22 cellular contexts compared by ENCODE assay signal in genomic region chr12:57984629-57985151, GRCh38. TPM values are rescaled to one million over a fixed set of nuclear protein-coding genes. Genes with fewer than 3 reads are reported as not detected.
A peak's percentile ranks its signal among the peaks of the same experiment; 100 is the strongest.
DNase-seq lines count a peak whose midpoint lies in the region; ATAC-seq, FAIRE-seq and TF ChIP-seq lines count a peak whose summit lies in the region.
"Had no signal": no experiment of that assay in that cellular context is flagged by ENCODE, and none has a peak within 500 bp of the region (broad histone marks: within the 10 kb centered on the region; RNA-seq: fewer than 3 reads in every experiment).

No MANE protein-coding gene starts in this region.

- no peak for ATAC-seq in HepG2
- ATAC-seq: A549 had no signal

- H3K79me2 ChIP-seq in HepG2 (ENCODE audit: insufficient read depth, low read length): no peaks in the 10 kb centered on the region

- H2BK12ac ChIP-seq in mesenchymal stem cell (ENCODE audit: low read length in 2 of 2): no peak overlapping the region
- H2BK12ac ChIP-seq in neuronal stem cell (ENCODE audit: low read length): no peak overlapping the region

- CTCF ChIA-PET in HepG2 (lab: Yijun Ruan, JAX; ENCODE audit: low intra/inter-chr PET ratio, low total read pairs): no interaction called here

- H3K4me3 ChIP-seq in HL-60 (replicated peaks; ENCODE audit: insufficient read depth, low read length) (no peak overlapping the region), mesenchymal stem cell (ENCODE audit: insufficient read depth in 1 of 2, low read depth in 1 of 2, low read length in 2 of 2) (no peak overlapping the region), neuronal stem cell (ENCODE audit: low read length in 2 of 2) (no peak overlapping the region), HepG2 (replicated peaks in 1 of 3; ENCODE audit: insufficient read depth in 1 of 3, low read depth in 2 of 3, low read length in 3 of 3) (no peak overlapping the region)
- H3K4me3 ChIP-seq: A549, HAP-1 had no signal

- H3K18ac ChIP-seq in mesenchymal stem cell (ENCODE audit: low read depth in 1 of 2, low read length in 2 of 2) (no peak overlapping the region), neuronal stem cell (ENCODE audit: low read length) (peak overlapping the region; percentile 65)

- no peak for TF ChIP-seq RAD21 in HepG2 (CRISPR knock-in tag; IDR thresholded peaks at IDR 0.05)

- no peak overlapping the region for H2AFZ ChIP-seq in mesenchymal stem cell (ENCODE audit: low read depth, low read length)
- no peak overlapping the region for H2AFZ ChIP-seq in neuronal stem cell (ENCODE audit: low read length)
- no peak overlapping the region for H2AFZ ChIP-seq in HepG2 (ENCODE audit: low read length)

- no peak for TF ChIP-seq EP300 in HepG2 (IDR thresholded peaks at IDR 0.05; ENCODE audit: low read depth in 2 of 2, low read length in 2 of 2)
- no peak for TF ChIP-seq EP300 in HepG2 (CRISPR knock-in tag; IDR thresholded peaks at IDR 0.05; ENCODE audit: borderline replicate concordance)

- H4K8ac ChIP-seq in mesenchymal stem cell (ENCODE audit: low read length) (no peak overlapping the region), neuronal stem cell (ENCODE audit: low read depth, low read length) (no peak overlapping the region)

- H3K23ac ChIP-seq in mesenchymal stem cell (ENCODE audit: low read length in 2 of 2): no peak overlapping the region
- no peak overlapping the region for H3K23ac ChIP-seq in neuronal stem cell (ENCODE audit: low read depth, low read length, poor library complexity)

- H3K9ac ChIP-seq in mesenchymal stem cell (ENCODE audit: low read length) (no peak overlapping the region), neuronal stem cell (ENCODE audit: low read depth, low read length, poor library complexity) (peak overlapping the region; percentile 0), HepG2 (ENCODE audit: insufficient read depth, low read depth, low read length) (no peak overlapping the region)

- no peak for TF ChIP-seq POLR2A in HepG2 (IDR thresholded peaks at IDR 0.05; ENCODE audit: insufficient read depth in 1 of 2, low read depth in 2 of 2, low read length in 2 of 2)

- H4K91ac ChIP-seq in mesenchymal stem cell (ENCODE audit: low read length) (no peak overlapping the region), neuronal stem cell (ENCODE audit: low read depth, low read length, poor library complexity) (no peak overlapping the region)

- no TSS peak for BruUV-seq in HepG2 (replicated peaks; lab: Mats Ljungman, UMichigan)

- H3K27me3 ChIP-seq in HL-60 (ENCODE audit: insufficient read depth, poor library complexity, severe bottlenecking) (no peaks in the 10 kb centered on the region), mesenchymal stem cell (ENCODE audit: control insufficient read depth in 1 of 2, insufficient read depth in 1 of 2, low read length in 2 of 2) (peaks cover 0 to 3% of the 10 kb centered on the region in 2 experiments), neuronal stem cell (ENCODE audit: control insufficient read depth in 3 of 3, insufficient read depth in 3 of 3, low read depth in 1 of 3, low read length in 3 of 3) (no peaks in the 10 kb centered on the region), HepG2 (ENCODE audit: control insufficient read depth in 1 of 2, insufficient read depth in 2 of 2, low read length in 2 of 2) (peaks cover 0 to 8% of the 10 kb centered on the region in 2 experiments; a peak in 1 of 5 replicates)

- 95% methylated on average over 15 of the region's 16 CpGs for WGBS in mesenchymal stem cell
- WGBS in neuronal stem cell (ENCODE audit: extremely low coverage in 2 of 2, insufficient read length in 2 of 2, insufficient replicate concordance in 1 of 2), 2 donors: no CpG with 5 or more reads among the region's 16 CpGs
- WGBS in HepG2 (ENCODE audit: low lambda C conversion rate): 22% methylated on average over 13 of the region's 16 CpGs

- H3K9me3 ChIP-seq in mesenchymal stem cell (ENCODE audit: control insufficient read depth, low read length): no peaks in the 10 kb centered on the region
- no peaks in the 10 kb centered on the region for H3K9me3 ChIP-seq in neuronal stem cell (replicated peaks in 1 of 2; ENCODE audit: control insufficient read depth in 2 of 2, insufficient read depth in 1 of 2, low read depth in 1 of 2, low read length in 2 of 2)
- no peaks in the 10 kb centered on the region for H3K9me3 ChIP-seq in HepG2 (ENCODE audit: low read length)
- H3K9me3 ChIP-seq: A549, HAP-1 had no signal

- H3K36me3 ChIP-seq in mesenchymal stem cell (ENCODE audit: control insufficient read depth in 1 of 2, insufficient read depth in 2 of 2, low read depth in 1 of 2, low read length in 2 of 2) (no peaks in the 10 kb centered on the region), neuronal stem cell (replicated peaks in 1 of 2; ENCODE audit: control insufficient read depth in 2 of 2, insufficient read depth in 2 of 2, low read length in 2 of 2) (no peaks in the 10 kb centered on the region), HepG2 (replicated peaks in 1 of 2; ENCODE audit: control insufficient read depth in 1 of 2, insufficient read depth in 2 of 2, low read length in 2 of 2) (no peaks in the 10 kb centered on the region)
- H3K36me3 ChIP-seq: HAP-1 had no signal

- H3K4me1 ChIP-seq in mesenchymal stem cell (ENCODE audit: control insufficient read depth, insufficient read depth, low read depth, low read length) (no peaks in the 10 kb centered on the region), neuronal stem cell (ENCODE audit: control insufficient read depth in 2 of 2, insufficient read depth in 1 of 2, low read depth in 1 of 2, low read length in 2 of 2) (no peaks in the 10 kb centered on the region), HepG2 (ENCODE audit: insufficient read depth, low read length) (no peaks in the 10 kb centered on the region)
- H3K4me1 ChIP-seq: HAP-1 had no signal

- POLR2A ChIA-PET in HepG2 (lab: Yijun Ruan, JAX): no interaction called here

- H2BK15ac ChIP-seq in mesenchymal stem cell (ENCODE audit: low read depth, poor library complexity, severe bottlenecking) (peak overlapping the region; percentile 15), neuronal stem cell (ENCODE audit: low read length) (no peak overlapping the region)

- H2BK120ac ChIP-seq in mesenchymal stem cell (ENCODE audit: low read depth, low read length) (no peak overlapping the region), neuronal stem cell (ENCODE audit: low read depth, low read length) (no peak overlapping the region)

- no peak overlapping the region for H2BK5ac ChIP-seq in mesenchymal stem cell (ENCODE audit: low read depth, low read length, poor library complexity, severe bottlenecking)
- peak overlapping the region; percentile 95 for H2BK5ac ChIP-seq in neuronal stem cell (ENCODE audit: low read length)

- H2AK5ac ChIP-seq in mesenchymal stem cell (ENCODE audit: low read length, severe bottlenecking) (no peak overlapping the region), neuronal stem cell (ENCODE audit: low read depth, low read length) (peak overlapping the region; percentile 74)

- H4K20me1 ChIP-seq in HepG2 (ENCODE audit: insufficient read depth, low read length): no peaks in the 10 kb centered on the region

- H3K4me2 ChIP-seq in mesenchymal stem cell (ENCODE audit: low read length, poor library complexity, severe bottlenecking): no peak overlapping the region
- H3K4me2 ChIP-seq in neuronal stem cell (ENCODE audit: insufficient read depth, low read length, poor library complexity, severe bottlenecking): no peak overlapping the region
- H3K4me2 ChIP-seq in HepG2 (ENCODE audit: low read depth, low read length): no peak overlapping the region
- H3K4me2 ChIP-seq: A549 had no signal

- TF ChIP-seq CTCF in HL-60 (IDR thresholded peaks at IDR 0.05; ENCODE audit: insufficient read depth, low read length) (no peak), HepG2 (CRISPR knock-in tag; IDR thresholded peaks at IDR 0.05) (no peak)

- H3K4ac ChIP-seq in mesenchymal stem cell (ENCODE audit: low read depth in 1 of 2, low read length in 2 of 2) (no peak overlapping the region), neuronal stem cell (ENCODE audit: low read length) (no peak overlapping the region)

- no peak for FAIRE-seq in HepG2 (lab: Jason Lieb, UNC)
- FAIRE-seq: A549, GM12892, H54 had no signal

- H3K79me1 ChIP-seq in mesenchymal stem cell (replicated peaks; ENCODE audit: low read length, poor library complexity, severe bottlenecking) (no peaks in the 10 kb centered on the region), neuronal stem cell (ENCODE audit: low read depth, low read length) (no peaks in the 10 kb centered on the region)

- H3K14ac ChIP-seq in mesenchymal stem cell (ENCODE audit: low read length in 2 of 2) (no peak overlapping the region), neuronal stem cell (ENCODE audit: low read length) (peak overlapping the region; percentile 31)

- in situ Hi-C loops in HepG2 (cut with HindIII; ENCODE audit: extremely low pct_ligation_motif_present, low pct_unique_long_range_greater_than_20kb): loop anchor here (25.0 kb wide), 2 partner anchors 453 to 1178 kb away; no protein-coding TSS in a partner anchor

- H3K27ac ChIP-seq in HL-60 (replicated peaks) (peak overlapping the region; percentile 42), mesenchymal stem cell (ENCODE audit: low read length, poor library complexity, severe bottlenecking) (no peak overlapping the region), neuronal stem cell (replicated peaks; ENCODE audit: low read length) (no peak overlapping the region), HepG2 (ENCODE audit: extremely low read length, insufficient read depth, low read length) (no peak overlapping the region)
- H3K27ac ChIP-seq: A549 had no signal

- intact Hi-C loops in HepG2 (cut with micrococcal nuclease; ENCODE audit: unreplicated experiment): no loop called here
- intact Hi-C loops in posterior cingulate gyrus (cut with DNase I): loop anchor here (5.0 to 10.0 kb wide), 2 partner anchors 363 to 1170 kb away; no protein-coding TSS in a partner anchor

- no peak for DNase-seq in HL-60 (ENCODE audit: low read depth in 1 of 2, low spot score in 1 of 2)
- no peak for DNase-seq in mesenchymal stem cell
- no peak for DNase-seq in neuronal stem cell (ENCODE audit: low spot score)
- DNase-seq in HepG2 (ENCODE audit: low spot score): no peak
- DNase-seq in SK-N-DZ (ENCODE audit: low spot score): no peak
- DNase-seq in posterior cingulate gyrus: no peak
- DNase-seq in activated CD4-positive, alpha-beta T cell treated with anti-CD3 and anti-CD28 coated beads, Interleukin-2, amount 50 U/mL, for 1 hour: no peak
- DNase-seq: 8988T; ACHN; AML-193; C1 segment of cervical spinal cord; Calu3; CD4-positive, alpha-beta memory T cell; COR-L47; DMS53; DMS79 treated with DMSO at 0.1 percent for 48 hours; GOT3; HFFc6 had no signal

RNA-seq across cellular contexts. Expression of gene ATP23, which starts 43.3 kb away (rescaled TPM):
- polyA plus RNA-seq in mesenchymal stem cell (2013, experiment 1 of 2): 6.5 TPM
- 5.7 TPM for polyA plus RNA-seq in mesenchymal stem cell (2013, experiment 2 of 2)
- polyA plus RNA-seq in neuronal stem cell (2013, experiment 1 of 2): 4.0 TPM
- 4.3 TPM for polyA plus RNA-seq in neuronal stem cell (2013, experiment 2 of 2)
- 12.1 and 13.1 TPM in 2 replicates for total RNA-seq in HepG2 (2016; rRNA removed; fragmentation: Illumina TruSeq; extraction: Trizol)
- total RNA-seq in HepG2 (2016; cell fraction: cytosol; rRNA removed; fragmentation: Illumina TruSeq; extraction: Trizol; ENCODE audit: low read depth): 24.3 and 27.9 TPM in 2 replicates
- total RNA-seq in HepG2 (2016; cell fraction: insoluble cytoplasmic fraction; rRNA removed; fragmentation: Illumina TruSeq; extraction: Trizol): 14.7 and 15.5 TPM in 2 replicates
- total RNA-seq in HepG2 (2016; cell fraction: membrane; rRNA removed; fragmentation: Illumina TruSeq; extraction: Trizol): 27.9 and 34.5 TPM in 2 replicates
- 3.4 and 6.2 TPM in 2 replicates for total RNA-seq in HepG2 (2016; cell fraction: nucleus; rRNA removed; fragmentation: Illumina TruSeq; extraction: Trizol)
- 11.4 and 14.7 TPM in 2 replicates for polyA plus RNA-seq in HepG2 (2011; rRNA removed)
- 11.9 and 15.5 TPM in 2 replicates for polyA plus RNA-seq in HepG2 (2011; cell fraction: cytosol; rRNA removed)
- 5.3 and 6.3 TPM in 2 replicates for polyA plus RNA-seq in HepG2 (2011; cell fraction: nucleus; rRNA removed)
- polyA plus RNA-seq in HepG2 (2012): 4.8 and 9.6 TPM in 2 replicates
- 34.8 and 37.5 TPM in 2 replicates for polyA plus RNA-seq in HepG2 (2016; cell fraction: cytosol; fragmentation: Illumina TruSeq; extraction: Trizol; ENCODE audit: low read depth)
- polyA plus RNA-seq in HepG2 (2016; cell fraction: insoluble cytoplasmic fraction; fragmentation: Illumina TruSeq; extraction: Trizol; ENCODE audit: low read depth): 12.6 and 13.2 TPM in 2 replicates
- polyA plus RNA-seq in HepG2 (2016; cell fraction: membrane; fragmentation: Illumina TruSeq; extraction: Trizol; ENCODE audit: low read depth): 23.8 and 26.9 TPM in 2 replicates
- 8.7 and 11.7 TPM in 2 replicates for polyA plus RNA-seq in HepG2 (2016; cell fraction: nucleus; fragmentation: Illumina TruSeq; extraction: Trizol; ENCODE audit: insufficient read depth, low read depth)
- polyA minus RNA-seq in HepG2 (2011; rRNA and poly(A)+ RNA removed; ENCODE audit: low replicate concordance): 5.1 and 5.7 TPM in 2 replicates
- polyA minus RNA-seq in HepG2 (2011; cell fraction: cytosol; rRNA and poly(A)+ RNA removed): 6.1 and 7.6 TPM in 2 replicates
- 1.4 and 3.5 TPM in 2 replicates for polyA minus RNA-seq in HepG2 (2011; cell fraction: nucleus; rRNA and poly(A)+ RNA removed)
- polyA plus RNA-seq in SK-N-DZ (2014; cell fraction: cytosol; rRNA removed): 21.5 and 25.3 TPM in 2 replicates
- polyA plus RNA-seq in SK-N-DZ (2014; cell fraction: nucleus; rRNA removed): 9.7 and 13.3 TPM in 2 replicates
